ENCODE assay signal across 27 cellular contexts in the genomic region with DNA sequence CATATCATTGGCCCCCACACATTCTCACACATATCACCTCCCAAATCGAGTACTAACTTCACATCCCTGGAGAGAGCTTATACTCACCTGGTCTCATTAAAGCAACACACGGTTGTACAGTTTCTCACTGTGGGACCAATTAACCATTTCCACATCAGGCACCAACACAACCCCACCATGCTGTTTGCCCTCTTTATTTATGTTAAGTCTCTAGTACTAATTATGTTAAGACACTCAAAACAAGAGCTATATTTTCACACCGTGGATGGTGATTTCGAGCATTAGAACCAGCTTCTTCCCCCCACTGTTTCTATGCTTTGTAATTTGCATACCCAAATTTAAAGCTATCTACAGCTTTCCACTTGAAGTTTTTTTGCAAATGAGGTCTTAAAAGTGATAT. TPM values are rescaled to one million over a fixed set of nuclear protein-coding genes. Genes with fewer than 3 reads are reported as not detected.
DNase-seq lines count a peak whose midpoint lies in the region; ATAC-seq, FAIRE-seq and TF ChIP-seq lines count a peak whose summit lies in the region.
"Had no signal": no experiment of that assay in that cellular context is flagged by ENCODE, and none has a peak within 500 bp of the region (broad histone marks: within the 10 kb centered on the region; RNA-seq: fewer than 3 reads in every experiment).

No MANE protein-coding gene starts in this region.

- ATAC-seq in activated naive CD8-positive, alpha-beta T cell treated with anti-CD3 and anti-CD28 coated beads, Interleukin-2, amount 10 ng/mL, durations not matched to agents 7 days and 5 days (ENCODE audit: low read depth) = no peak
- ATAC-seq in GM19328 (IDR thresholded peaks at IDR 0.05; ENCODE audit: unreplicated experiment) (no peak), HG03442 (IDR thresholded peaks at IDR 0.05; ENCODE audit: unreplicated experiment) (no peak)

- peak overlapping the region; percentile 49 for H3K4me3 Mint-ChIP-seq in activated naive CD8-positive, alpha-beta T cell treated with anti-CD3 and anti-CD28 coated beads, Interleukin-2, amount 10 ng/mL, durations not matched to agents 7 days and 5 days
- no peak overlapping the region for H3K4me3 Mint-ChIP-seq in nephron
- H3K4me3 Mint-ChIP-seq: dendritic cell treated with granulocyte-macrophage colony-stimulating factor and Interleukin-4, amounts not matched to agents 40 ng/mL and 50 ng/mL, for 4 days had no signal

- peak; percentile 58 for DNase-seq in activated CD8-positive, alpha-beta memory T cell treated with anti-CD3 and anti-CD28 coated beads for 24 hours
- DNase-seq in activated CD8-positive, alpha-beta memory T cell treated with anti-CD3 and anti-CD28 coated beads, Interleukin-2, amount 50 U/mL, for 4 hours = no peak
- DNase-seq in GM19239 (ENCODE audit: insufficient read length, low spot score) (no peak), globus pallidus (ENCODE audit: low spot score) (no peak)
- no peak for DNase-seq in activated naive CD8-positive, alpha-beta T cell treated with anti-CD3 and anti-CD28 coated beads, Interleukin-2, amount 10 ng/mL, durations not matched to agents 7 days and 5 days
- DNase-seq: DMS153; foreskin melanocyte; GF-D8; HCEC 1CT; hypothalamus; NCI-H1436 treated with DMSO at 0.1 percent for 48 hours; NCI-H774; OCI-M1; SHP77; stimulated activated CD4-positive, alpha-beta T cell treated with anti-CD3 and anti-CD28 coated beads, Interleukin-2, amount 100 ng/mL, for 24 hours; T-helper 1 cell; WERI-Rb-1 had no signal

- peak overlapping the region; percentile 56 for H3K27ac Mint-ChIP-seq in activated naive CD8-positive, alpha-beta T cell treated with anti-CD3 and anti-CD28 coated beads, Interleukin-2, amount 10 ng/mL, durations not matched to agents 7 days and 5 days
- peak overlapping the region in 2 of 3 experiments; percentile 15 to 61 for H3K27ac Mint-ChIP-seq in nephron
- H3K27ac Mint-ChIP-seq: dendritic cell treated with granulocyte-macrophage colony-stimulating factor and Interleukin-4, amounts not matched to agents 40 ng/mL and 50 ng/mL, for 4 days had no signal

- peaks cover 15% of the 10 kb centered on the region for H3K36me3 Mint-ChIP-seq in activated naive CD8-positive, alpha-beta T cell treated with anti-CD3 and anti-CD28 coated beads, Interleukin-2, amount 10 ng/mL, durations not matched to agents 7 days and 5 days
- H3K36me3 Mint-ChIP-seq in nephron (ENCODE audit: low read depth) = no peaks in the 10 kb centered on the region

- no peaks in the 10 kb centered on the region for H3K27me3 Mint-ChIP-seq in activated naive CD8-positive, alpha-beta T cell treated with anti-CD3 and anti-CD28 coated beads, Interleukin-2, amount 10 ng/mL, durations not matched to agents 7 days and 5 days
- H3K27me3 Mint-ChIP-seq in nephron (ENCODE audit: low read depth) = peaks cover 12% of the 10 kb centered on the region

- peaks cover 56% of the 10 kb centered on the region for H3K4me1 Mint-ChIP-seq in activated naive CD8-positive, alpha-beta T cell treated with anti-CD3 and anti-CD28 coated beads, Interleukin-2, amount 10 ng/mL, durations not matched to agents 7 days and 5 days
- peaks cover 52% of the 10 kb centered on the region for H3K4me1 Mint-ChIP-seq in nephron

- POLR2A ChIA-PET in activated naive CD8-positive, alpha-beta T cell treated with anti-CD3 and anti-CD28 coated beads, Interleukin-2, amount 10 ng/mL, durations not matched to agents 7 days and 5 days (lab: Charles Lee) = interaction anchor here (0.7 to 8.1 kb wide), 4 partner anchors 22 to 81 kb away, joined by 4 to 86 read pairs (median 42); no protein-coding TSS in a partner anchor

- TF ChIP-seq CTCF in nephron (IDR thresholded peaks at IDR 0.05; ENCODE audit: unreplicated experiment in 3 of 3) = no peak

- H3K9me3 Mint-ChIP-seq in activated naive CD8-positive, alpha-beta T cell treated with anti-CD3 and anti-CD28 coated beads, Interleukin-2, amount 10 ng/mL, durations not matched to agents 7 days and 5 days = peaks cover 1% of the 10 kb centered on the region
- H3K9me3 Mint-ChIP-seq in nephron = peaks cover under 1% of the 10 kb centered on the region
- H3K9me3 Mint-ChIP-seq: dendritic cell treated with granulocyte-macrophage colony-stimulating factor and Interleukin-4, amounts not matched to agents 40 ng/mL and 50 ng/mL, for 4 days had no signal

- FAIRE-seq in GM19239 (lab: Jason Lieb, UNC) = peak; percentile 54
- FAIRE-seq: bronchial epithelial cell, GM12891, keratinocyte had no signal

RNA-seq across cellular contexts. Expression of gene SCML4, which starts 6.3 kb away (rescaled TPM):
- total RNA-seq in activated naive CD8-positive, alpha-beta T cell treated with anti-CD3 and anti-CD28 coated beads, Interleukin-2, amount 10 ng/mL, durations not matched to agents 7 days and 5 days = 10 to 100 TPM; 62.6 to 68.7 TPM
- total RNA-seq: A673, bronchial epithelial cell, M059J, skeletal muscle tissue had no signal
